ENCODE assay signal across 9 cellular contexts in genomic region chr4:184805462-184806245, GRCh38. TPM values are rescaled to one million over a fixed set of nuclear protein-coding genes. Genes with fewer than 3 reads are reported as not detected.
DNase-seq lines count a peak whose midpoint lies in the region; ATAC-seq and TF ChIP-seq lines count a peak whose summit lies in the region.
"Had no signal": no experiment of that assay in that cellular context is flagged by ENCODE, and none has a peak within 500 bp of the region (broad histone marks: within the 10 kb centered on the region; RNA-seq: fewer than 3 reads in every experiment).

No MANE protein-coding gene starts in this region.

- H3K36me3 ChIP-seq in endodermal cell (ENCODE audit: control insufficient read depth, insufficient read depth, low read length) (peaks cover 5% of the 10 kb centered on the region), osteoblast (ENCODE audit: insufficient read depth, low read length) (no peaks in the 10 kb centered on the region), ascending aorta (no peaks in the 10 kb centered on the region)

- no peak overlapping the region for H3K4me2 ChIP-seq in osteoblast (ENCODE audit: insufficient read depth, low read length)

- H3K9me3 Mint-ChIP-seq in endodermal cell: no peaks in the 10 kb centered on the region
- H3K9me3 Mint-ChIP-seq: natural killer cell treated with Interleukin-12 subunit alpha and Interleukin-12 subunit beta and Interleukin-15 and Interleukin-18, amount 100 ng/mL, for 72 hours had no signal

- peak; percentile 58 for ATAC-seq in GM21390 (IDR thresholded peaks at IDR 0.05; ENCODE audit: unreplicated experiment)

- WGBS in endodermal cell (ENCODE audit: insufficient coverage in 1 of 2, insufficient read length in 1 of 2), 2 experiments: 84 to 87% methylated on average over 11 to 12 of the region's 12 CpGs

- H3K27me3 ChIP-seq in endodermal cell (ENCODE audit: control insufficient read depth, insufficient read depth, low read length, poor library complexity, severe bottlenecking): no peaks in the 10 kb centered on the region
- H3K27me3 ChIP-seq in osteoblast (ENCODE audit: insufficient read depth, low read length): no peaks in the 10 kb centered on the region
- H3K27me3 ChIP-seq in ascending aorta: no peaks in the 10 kb centered on the region

- no peak for TF ChIP-seq CTCF in endodermal cell (conservative IDR thresholded peaks at IDR 0.05)
- no peak for TF ChIP-seq CTCF in osteoblast (IDR thresholded peaks at IDR 0.05; ENCODE audit: extremely low read depth, low read depth, low read length)
- no peak for TF ChIP-seq CTCF in ascending aorta (IDR thresholded peaks at IDR 0.05)

- H2AFZ ChIP-seq in osteoblast (ENCODE audit: low read length): no peak overlapping the region

- peaks cover 7% of the 10 kb centered on the region for H3K4me1 Mint-ChIP-seq in endodermal cell

- peaks cover 39% of the 10 kb centered on the region for H3K79me2 ChIP-seq in osteoblast (ENCODE audit: insufficient read depth, low read length)

- intact Hi-C loops in ascending aorta (cut with DNase I): no loop called here

- H3K4me1 ChIP-seq in endodermal cell (ENCODE audit: control insufficient read depth, insufficient read depth, low read length): peaks cover 12% of the 10 kb centered on the region
- peaks cover 32% of the 10 kb centered on the region for H3K4me1 ChIP-seq in osteoblast (ENCODE audit: insufficient read depth, low read length)
- H3K4me1 ChIP-seq in ascending aorta: peaks cover 5 to 12% of the 10 kb centered on the region in 2 donors

- no peak overlapping the region for H3K4me3 Mint-ChIP-seq in endodermal cell
- H3K4me3 Mint-ChIP-seq: natural killer cell treated with Interleukin-12 subunit alpha and Interleukin-12 subunit beta and Interleukin-15 and Interleukin-18, amount 100 ng/mL, for 72 hours had no signal

- no peak overlapping the region for H3K9ac ChIP-seq in endodermal cell (ENCODE audit: extremely low read depth, low read length, poor library complexity, severe bottlenecking)

- H3K4me3 ChIP-seq in endodermal cell (ENCODE audit: low read length) (no peak overlapping the region), osteoblast (ENCODE audit: insufficient read depth, low read length) (no peak overlapping the region), ascending aorta (no peak overlapping the region)

- no peaks in the 10 kb centered on the region for H3K36me3 Mint-ChIP-seq in endodermal cell (ENCODE audit: low read depth)

- peaks cover 26% of the 10 kb centered on the region for H4K20me1 ChIP-seq in osteoblast (ENCODE audit: insufficient read depth, low read length)

- peak; percentile 87 for DNase-seq in Ammon's horn (ENCODE audit: low spot score)
- peak; percentile 56 for DNase-seq in NCI-H2029 (lab: John Stamatoyannopoulos, UW)
- DNase-seq in endodermal cell: peak; percentile 63
- peak; percentile 81 for DNase-seq in osteoblast (ENCODE audit: insufficient read length, low spot score, missing footprints)
- no peak for DNase-seq in ascending aorta (ENCODE audit: low spot score in 2 of 2)
- DNase-seq in HuH-7.5 (ENCODE audit: low spot score): no peak
- DNase-seq in COLO829 (ENCODE audit: low spot score): no peak

- H3K27ac ChIP-seq in endodermal cell (ENCODE audit: low read depth, low read length) (no peak overlapping the region), osteoblast (ENCODE audit: low read depth, low read length) (no peak overlapping the region), ascending aorta (no peak overlapping the region)

- no peaks in the 10 kb centered on the region for H3K9me3 ChIP-seq in endodermal cell (ENCODE audit: control insufficient read depth, low read length)
- no peaks in the 10 kb centered on the region for H3K9me3 ChIP-seq in osteoblast (ENCODE audit: low read depth, low read length)
- no peaks in the 10 kb centered on the region for H3K9me3 ChIP-seq in ascending aorta

- H3K27ac Mint-ChIP-seq in endodermal cell: no peak overlapping the region

- no peaks in the 10 kb centered on the region for H3K27me3 Mint-ChIP-seq in endodermal cell (ENCODE audit: insufficient read depth)
- H3K27me3 Mint-ChIP-seq: natural killer cell treated with Interleukin-12 subunit alpha and Interleukin-12 subunit beta and Interleukin-15 and Interleukin-18, amount 100 ng/mL, for 72 hours had no signal

RNA-seq across cellular contexts. Expression of gene ACSL1, which starts 20.1 kb away (rescaled TPM):
- total RNA-seq in endodermal cell (1 to 10 TPM; 3.8 to 5.2 TPM), osteoblast (57.5 and 61.0 TPM in 2 replicates), ascending aorta (31.8 TPM)
- 14.2 TPM for polyA plus RNA-seq in endodermal cell (2013, experiment 1 of 2)
- polyA plus RNA-seq in endodermal cell (2013, experiment 2 of 2): 16.0 TPM

Comparison
In these comparisons a context has a peak if more than half of its experiments do, and no peak if none do; other contexts are left out.
1. DNase-seq: peak in Ammon's horn (single experiment), NCI-H2029 (single experiment), endodermal cell (single experiment) and osteoblast (single experiment); none in ascending aorta (0 of 2), HuH-7.5 (single experiment) and COLO829 (single experiment).